ENCODE assay signal across 4 cellular contexts in genomic region chr15:21609223-21609622, GRCh38.
DNase-seq lines count a peak whose midpoint lies in the region; ATAC-seq and TF ChIP-seq lines count a peak whose summit lies in the region.
"Not testable (repeated sequence)": the region's sequence is repeated elsewhere in the genome, so short reads cannot be mapped to it uniquely, and the experiment has no call there.

No MANE protein-coding gene starts in this region.

- ATAC-seq in T-helper 17 cell: peak; percentile 64
- peak; percentile 27 for ATAC-seq in effector memory CD8-positive, alpha-beta T cell (replicated peaks)
- peak; percentile 24 for ATAC-seq in stimulated activated memory B cell treated with anti-CD40 and anti-IgM and Interleukin-4, amounts not matched to agents 10 μg/mL and 1 μg/mL and 100 μg/mL, for 72 hours

- DNase-seq in T-helper 17 cell; effector memory CD8-positive, alpha-beta T cell: not testable (repeated sequence)
- DNase-seq in osteocyte (ENCODE audit: extremely low spot score, unreplicated experiment): peak; percentile 68

- not testable (repeated sequence) for TF ChIP-seq CTCF in osteocyte (IDR thresholded peaks at IDR 0.05)

- H3K27ac Mint-ChIP-seq in T-helper 17 cell; effector memory CD8-positive, alpha-beta T cell; osteocyte (ENCODE audit: unreplicated experiment); stimulated activated memory B cell treated with anti-CD40 and anti-IgM and Interleukin-4, amounts not matched to agents 10 μg/mL and 1 μg/mL and 100 μg/mL, for 72 hours: not testable (repeated sequence)

- H3K4me3 Mint-ChIP-seq in T-helper 17 cell; effector memory CD8-positive, alpha-beta T cell; osteocyte (ENCODE audit: unreplicated experiment); stimulated activated memory B cell treated with anti-CD40 and anti-IgM and Interleukin-4, amounts not matched to agents 10 μg/mL and 1 μg/mL and 100 μg/mL, for 72 hours: not testable (repeated sequence)

- not testable (repeated sequence) for H3K9me3 Mint-ChIP-seq in effector memory CD8-positive, alpha-beta T cell; osteocyte (ENCODE audit: unreplicated experiment); stimulated activated memory B cell treated with anti-CD40 and anti-IgM and Interleukin-4, amounts not matched to agents 10 μg/mL and 1 μg/mL and 100 μg/mL, for 72 hours

- not testable (repeated sequence) for H3K9me3 ChIP-seq in T-helper 17 cell (ENCODE audit: control insufficient read depth, low read length, poor library complexity, severe bottlenecking)

- H3K4me1 Mint-ChIP-seq in T-helper 17 cell; effector memory CD8-positive, alpha-beta T cell (ENCODE audit: low read depth in 2 of 2); osteocyte (ENCODE audit: unreplicated experiment); stimulated activated memory B cell treated with anti-CD40 and anti-IgM and Interleukin-4, amounts not matched to agents 10 μg/mL and 1 μg/mL and 100 μg/mL, for 72 hours: not testable (repeated sequence)

- H3K36me3 Mint-ChIP-seq in T-helper 17 cell (ENCODE audit: low read depth); effector memory CD8-positive, alpha-beta T cell (ENCODE audit: insufficient read depth); osteocyte (ENCODE audit: unreplicated experiment); stimulated activated memory B cell treated with anti-CD40 and anti-IgM and Interleukin-4, amounts not matched to agents 10 μg/mL and 1 μg/mL and 100 μg/mL, for 72 hours: not testable (repeated sequence)

- not testable (repeated sequence) for H3K27me3 Mint-ChIP-seq in T-helper 17 cell; effector memory CD8-positive, alpha-beta T cell; osteocyte (ENCODE audit: unreplicated experiment); stimulated activated memory B cell treated with anti-CD40 and anti-IgM and Interleukin-4, amounts not matched to agents 10 μg/mL and 1 μg/mL and 100 μg/mL, for 72 hours
